20 cellular contexts compared by ENCODE assay signal in genomic region chr6:77425676-77426075, GRCh38. TPM values are rescaled to one million over a fixed set of nuclear protein-coding genes. Genes with fewer than 3 reads are reported as not detected.
"Had no signal": no experiment of that assay in that cellular context is flagged by ENCODE, and none has a peak within 500 bp of the region (broad histone marks: within the 10 kb centered on the region; RNA-seq: fewer than 3 reads in every experiment).

No MANE protein-coding gene starts in this region.

- H3K27ac Mint-ChIP-seq: activated CD4-positive, alpha-beta T cell treated with anti-CD3 and anti-CD28 coated beads, Interleukin-2, amount 10 ng/mL, durations not matched to agents 24 days and 14 days; activated CD8-positive, alpha-beta T cell treated with anti-CD3 and anti-CD28 coated beads, Interleukin-2, amount 10 ng/mL, durations not matched to agents 7 days and 5 days; activated naive CD4-positive, alpha-beta T cell treated with anti-CD3 and anti-CD28 coated beads, Interleukin-2, amount 50 U/mL, for 72 hours; memory B cell; naive thymus-derived CD8-positive, alpha-beta T cell; stimulated activated naive B cell treated with anti-CD40 and anti-IgM and Interleukin-4, amounts not matched to agents 10 μg/mL and 1 μg/mL and 100 μg/mL, for 72 hours had no signal

- H3K4me1 Mint-ChIP-seq: activated CD4-positive, alpha-beta T cell treated with anti-CD3 and anti-CD28 coated beads, Interleukin-2, amount 10 ng/mL, durations not matched to agents 24 days and 14 days; memory B cell; naive thymus-derived CD8-positive, alpha-beta T cell; stimulated activated naive B cell treated with anti-CD40 and anti-IgM and Interleukin-4, amounts not matched to agents 10 μg/mL and 1 μg/mL and 100 μg/mL, for 72 hours had no signal

- H3K27me3 Mint-ChIP-seq: activated CD4-positive, alpha-beta T cell treated with anti-CD3 and anti-CD28 coated beads, Interleukin-2, amount 10 ng/mL, durations not matched to agents 24 days and 14 days; memory B cell; naive thymus-derived CD8-positive, alpha-beta T cell; stimulated activated naive B cell treated with anti-CD40 and anti-IgM and Interleukin-4, amounts not matched to agents 10 μg/mL and 1 μg/mL and 100 μg/mL, for 72 hours had no signal

- H3K4me1 ChIP-seq: esophagus squamous epithelium, parathyroid adenoma, transverse colon had no signal

- H3K27me3 ChIP-seq: esophagus squamous epithelium, transverse colon had no signal

- H3K9ac ChIP-seq: parathyroid adenoma had no signal

- DNase-seq: activated CD4-positive, alpha-beta T cell treated with anti-CD3 and anti-CD28 coated beads, Interleukin-2, amount 10 ng/mL, durations not matched to agents 24 days and 14 days; activated CD4-positive, CD25-positive, alpha-beta regulatory T cell; activated CD8-positive, alpha-beta memory T cell treated with anti-CD3 and anti-CD28 coated beads, Interleukin-2, amount 50 U/mL, for 4 hours; activated CD8-positive, alpha-beta T cell treated with anti-CD3 and anti-CD28 coated beads, Interleukin-2, amount 10 ng/mL, durations not matched to agents 7 days and 5 days; activated effector memory CD4-positive, alpha-beta T cell treated with anti-CD3 and anti-CD28 coated beads, Interleukin-2, amount 50 U/mL, for 16 hours; activated T-cell treated with anti-CD3 and anti-CD28 coated beads, Interleukin-2, amount 50 U/mL, for 48 hours; amygdala; effector CD4-positive, alpha-beta T cell; esophagus squamous epithelium; hypothalamus; left ventricle myocardium superior; naive thymus-derived CD8-positive, alpha-beta T cell; stimulated activated CD4-positive, alpha-beta T cell treated with anti-CD3 and anti-CD28 coated beads, Interleukin-15, amount 100 ng/mL, for 24 hours; stimulated activated CD4-positive, alpha-beta T cell treated with anti-CD3 and anti-CD28 coated beads, Interleukin-4, amount 100 ng/mL, for 1 hour; stimulated activated naive B cell treated with anti-CD40 and anti-IgM and Interleukin-4, amounts not matched to agents 10 μg/mL and 1 μg/mL and 100 μg/mL, for 72 hours; transverse colon had no signal

- H3K36me3 ChIP-seq: esophagus squamous epithelium, transverse colon had no signal

- H3K4me3 ChIP-seq: esophagus squamous epithelium, transverse colon had no signal

- H3K4me3 Mint-ChIP-seq: activated CD4-positive, alpha-beta T cell treated with anti-CD3 and anti-CD28 coated beads, Interleukin-2, amount 10 ng/mL, durations not matched to agents 24 days and 14 days; activated CD8-positive, alpha-beta T cell treated with anti-CD3 and anti-CD28 coated beads, Interleukin-2, amount 10 ng/mL, durations not matched to agents 7 days and 5 days; memory B cell; naive thymus-derived CD8-positive, alpha-beta T cell; stimulated activated naive B cell treated with anti-CD40 and anti-IgM and Interleukin-4, amounts not matched to agents 10 μg/mL and 1 μg/mL and 100 μg/mL, for 72 hours had no signal

- ATAC-seq: activated CD8-positive, alpha-beta T cell treated with anti-CD3 and anti-CD28 coated beads, Interleukin-2, amount 10 ng/mL, durations not matched to agents 7 days and 5 days; activated naive CD4-positive, alpha-beta T cell treated with anti-CD3 and anti-CD28 coated beads, Interleukin-2, amount 50 U/mL, for 72 hours; left ventricle myocardium superior; naive thymus-derived CD8-positive, alpha-beta T cell; stimulated activated naive B cell treated with anti-CD40 and anti-IgM and Interleukin-4, amounts not matched to agents 10 μg/mL and 1 μg/mL and 100 μg/mL, for 72 hours had no signal

- H3K27ac ChIP-seq: esophagus squamous epithelium, parathyroid adenoma, transverse colon had no signal

- H2AFZ ChIP-seq: parathyroid adenoma had no signal

- H3K36me3 Mint-ChIP-seq: activated naive CD4-positive, alpha-beta T cell treated with anti-CD3 and anti-CD28 coated beads, Interleukin-2, amount 50 U/mL, for 72 hours; memory B cell; naive thymus-derived CD8-positive, alpha-beta T cell; stimulated activated naive B cell treated with anti-CD40 and anti-IgM and Interleukin-4, amounts not matched to agents 10 μg/mL and 1 μg/mL and 100 μg/mL, for 72 hours had no signal

- H3K9me3 Mint-ChIP-seq: activated CD4-positive, alpha-beta T cell treated with anti-CD3 and anti-CD28 coated beads, Interleukin-2, amount 10 ng/mL, durations not matched to agents 24 days and 14 days; stimulated activated naive B cell treated with anti-CD40 and anti-IgM and Interleukin-4, amounts not matched to agents 10 μg/mL and 1 μg/mL and 100 μg/mL, for 72 hours had no signal

- H3K9me3 ChIP-seq: esophagus squamous epithelium, transverse colon had no signal

RNA-seq across cellular contexts. Expression of gene HTR1B, which starts 37.6 kb away (rescaled TPM):
- total RNA-seq: activated CD4-positive, alpha-beta T cell treated with anti-CD3 and anti-CD28 coated beads, Interleukin-2, amount 10 ng/mL, durations not matched to agents 24 days and 14 days; activated CD8-positive, alpha-beta T cell treated with anti-CD3 and anti-CD28 coated beads, Interleukin-2, amount 10 ng/mL, durations not matched to agents 7 days and 5 days; activated naive CD4-positive, alpha-beta T cell treated with anti-CD3 and anti-CD28 coated beads, Interleukin-2, amount 50 U/mL, for 72 hours; left ventricle myocardium superior; naive thymus-derived CD8-positive, alpha-beta T cell; subcutaneous adipose tissue; transverse colon had no signal
- polyA plus RNA-seq: naive thymus-derived CD8-positive, alpha-beta T cell had no signal
